ENCODE assay signal across 1 cellular context in genomic region chr10:86149264-86149663, GRCh38.
A peak's percentile ranks its signal among the peaks of the same experiment; 100 is the strongest.
TF ChIP-seq lines count a peak whose summit lies in the region.

No MANE protein-coding gene starts in this region.

TF ChIP-seq in H1, 55 proteins besides CTCF, POLR2A, EP300 and RAD21:
- TF ChIP-seq E2F6 (IDR thresholded peaks at IDR 0.05) (0 out of 2 replicates have a peak, but pooled peaks have one; percentile 37), CTBP2 (IDR thresholded peaks at IDR 0.05; ENCODE audit: borderline replicate concordance, insufficient read depth, insufficient read length, low read length) (no peak)
TF ChIP-seq in H1: peak in this region for 1.
